ENCODE assay signal across 1 cellular context in the genomic region with DNA sequence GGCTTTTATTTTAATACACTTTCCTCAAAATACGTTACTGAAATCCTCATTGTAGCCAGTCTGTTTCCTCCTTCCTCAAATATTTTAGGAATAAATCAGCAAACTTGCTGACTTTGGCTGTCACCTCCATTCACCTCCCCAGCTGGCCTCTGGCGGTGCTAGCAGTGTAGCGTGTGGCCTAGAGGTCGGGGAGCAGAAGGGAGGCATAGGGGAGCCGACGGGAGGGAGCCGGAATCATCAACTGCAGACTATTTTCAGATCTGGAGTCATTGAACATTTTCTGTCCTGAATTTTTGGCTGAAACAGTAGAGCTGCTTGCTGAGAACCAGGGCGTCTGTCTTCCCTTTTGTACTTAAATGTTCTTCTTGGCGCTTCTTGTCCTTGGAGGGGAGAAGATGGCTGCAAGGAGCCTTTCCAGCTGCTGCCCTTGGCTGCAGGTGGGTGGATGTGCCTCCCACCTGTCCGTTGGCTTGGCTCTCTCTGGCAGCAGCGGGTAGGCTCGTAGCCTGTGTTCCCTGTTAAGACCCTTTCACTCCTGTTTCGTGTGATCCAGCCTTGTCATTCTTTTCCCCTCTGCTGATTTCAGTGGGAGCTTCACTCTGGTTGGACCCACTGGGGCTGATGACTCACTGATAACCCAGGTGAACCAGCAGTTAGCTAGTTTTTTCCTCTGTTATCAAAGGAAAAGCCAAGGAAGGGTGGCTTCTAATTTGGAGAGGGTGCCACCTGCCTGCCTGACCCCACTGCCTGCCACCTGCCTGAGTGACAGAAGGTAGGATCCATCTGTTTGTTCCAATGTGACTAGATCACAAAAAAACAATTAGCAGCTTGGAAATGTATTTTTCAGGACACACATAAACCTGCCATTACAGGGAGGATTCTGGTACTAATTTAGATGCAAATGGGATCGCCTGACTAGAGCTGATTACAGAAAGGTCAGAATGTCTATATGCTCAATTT.
TF ChIP-seq lines count a peak whose summit lies in the region.

No MANE protein-coding gene starts in this region.

TF ChIP-seq in WTC11, 78 proteins besides CTCF, POLR2A, EP300 and RAD21 (continued from another document):
- TF ChIP-seq, protein P1, sequence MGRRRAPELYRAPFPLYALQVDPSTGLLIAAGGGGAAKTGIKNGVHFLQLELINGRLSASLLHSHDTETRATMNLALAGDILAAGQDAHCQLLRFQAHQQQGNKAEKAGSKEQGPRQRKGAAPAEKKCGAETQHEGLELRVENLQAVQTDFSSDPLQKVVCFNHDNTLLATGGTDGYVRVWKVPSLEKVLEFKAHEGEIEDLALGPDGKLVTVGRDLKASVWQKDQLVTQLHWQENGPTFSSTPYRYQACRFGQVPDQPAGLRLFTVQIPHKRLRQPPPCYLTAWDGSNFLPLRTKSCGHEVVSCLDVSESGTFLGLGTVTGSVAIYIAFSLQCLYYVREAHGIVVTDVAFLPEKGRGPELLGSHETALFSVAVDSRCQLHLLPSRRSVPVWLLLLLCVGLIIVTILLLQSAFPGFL (CRISPR knock-in tag; IDR thresholded peaks at IDR 0.05; ENCODE audit: borderline replicate concordance): no peak
- TF ChIP-seq, protein P2, sequence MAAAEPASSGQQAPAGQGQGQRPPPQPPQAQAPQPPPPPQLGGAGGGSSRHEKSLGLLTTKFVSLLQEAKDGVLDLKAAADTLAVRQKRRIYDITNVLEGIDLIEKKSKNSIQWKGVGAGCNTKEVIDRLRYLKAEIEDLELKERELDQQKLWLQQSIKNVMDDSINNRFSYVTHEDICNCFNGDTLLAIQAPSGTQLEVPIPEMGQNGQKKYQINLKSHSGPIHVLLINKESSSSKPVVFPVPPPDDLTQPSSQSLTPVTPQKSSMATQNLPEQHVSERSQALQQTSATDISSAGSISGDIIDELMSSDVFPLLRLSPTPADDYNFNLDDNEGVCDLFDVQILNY (CRISPR knock-in tag; IDR thresholded peaks at IDR 0.05): no peak
- TF ChIP-seq ERG (CRISPR knock-in tag; IDR thresholded peaks at IDR 0.05) (no peak), EMX1 (CRISPR knock-in tag; IDR thresholded peaks at IDR 0.05) (no peak), SMAD4 (CRISPR knock-in tag; IDR thresholded peaks at IDR 0.05) (no peak), SMAD3 (CRISPR knock-in tag; IDR thresholded peaks at IDR 0.05; ENCODE audit: borderline replicate concordance) (no peak)
TF ChIP-seq in WTC11: peak in this region for 0.
